16 cellular contexts compared by ENCODE assay signal in the genomic region with DNA sequence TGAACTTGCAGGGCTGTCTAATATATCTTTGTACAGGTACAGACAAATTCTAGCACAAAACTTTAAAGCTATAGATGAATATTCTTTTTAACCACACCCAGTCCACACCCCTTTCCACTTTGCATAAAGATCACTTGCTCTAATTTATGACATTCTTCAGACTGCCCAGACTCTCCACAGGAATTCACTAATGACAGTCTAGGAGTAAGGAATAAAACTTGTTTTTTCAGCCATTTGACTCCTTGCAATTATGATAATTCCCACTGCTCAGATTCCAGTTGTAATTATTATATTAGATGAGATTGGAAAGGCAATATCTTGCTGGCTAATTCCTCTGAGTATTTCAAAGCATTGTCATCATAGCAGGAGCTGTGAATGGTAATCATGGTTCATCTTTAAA.
DNase-seq lines count a peak whose midpoint lies in the region; ATAC-seq, FAIRE-seq and TF ChIP-seq lines count a peak whose summit lies in the region.
"Had no signal": no experiment of that assay in that cellular context is flagged by ENCODE, and none has a peak within 500 bp of the region (broad histone marks: within the 10 kb centered on the region; RNA-seq: fewer than 3 reads in every experiment).

No MANE protein-coding gene starts in this region.

- H3K9me3 Mint-ChIP-seq in astrocyte (ENCODE audit: unreplicated experiment): no peaks in the 10 kb centered on the region
- H3K9me3 Mint-ChIP-seq in stimulated activated effector memory CD8-positive, alpha-beta T cell treated with anti-CD3 and anti-CD28 coated beads, Interleukin-12 subunit alpha, Interleukin-12 subunit beta, amount 100 ng/mL, for 72 hours: peaks cover 2% of the 10 kb centered on the region
- H3K9me3 Mint-ChIP-seq: GM23338 had no signal

- POLR2A ChIA-PET in HEK293T (lab: Yijun Ruan, JAX): no interaction called here

- H3K27me3 ChIP-seq in astrocyte (ENCODE audit: insufficient read depth, low read length): no peaks in the 10 kb centered on the region
- H3K27me3 ChIP-seq: SJSA1 had no signal

- no peaks in the 10 kb centered on the region for H3K36me3 ChIP-seq in astrocyte (ENCODE audit: insufficient read depth, low read length)
- H3K36me3 ChIP-seq: SJSA1 had no signal

- H4K20me1 ChIP-seq in astrocyte (ENCODE audit: insufficient read depth, low read length): no peaks in the 10 kb centered on the region

- no peak overlapping the region for H3K27ac ChIP-seq in astrocyte (ENCODE audit: low read depth, low read length)
- H3K27ac ChIP-seq: KMS-11, SJSA1 had no signal

- H3K9me3 ChIP-seq in astrocyte (ENCODE audit: insufficient read depth, low read depth, low read length): no peaks in the 10 kb centered on the region
- H3K9me3 ChIP-seq: SJSA1 had no signal

- no peak overlapping the region for H3K4me2 ChIP-seq in astrocyte (ENCODE audit: low read length)
- H3K4me2 ChIP-seq: GM23338, KMS-11 had no signal

- H3K4me3 Mint-ChIP-seq in astrocyte (ENCODE audit: unreplicated experiment): no peak overlapping the region
- no peak overlapping the region for H3K4me3 Mint-ChIP-seq in stimulated activated effector memory CD8-positive, alpha-beta T cell treated with anti-CD3 and anti-CD28 coated beads, Interleukin-12 subunit alpha, Interleukin-12 subunit beta, amount 100 ng/mL, for 72 hours
- H3K4me3 Mint-ChIP-seq: CD14-positive monocyte, GM23338 had no signal

- no peak overlapping the region for H3K9ac ChIP-seq in astrocyte (ENCODE audit: low read length)
- H3K9ac ChIP-seq: KMS-11 had no signal

- H3K79me2 ChIP-seq in astrocyte (ENCODE audit: insufficient read depth, low read length): no peaks in the 10 kb centered on the region

- H3K36me3 Mint-ChIP-seq in astrocyte (ENCODE audit: low read depth, unreplicated experiment): no peaks in the 10 kb centered on the region
- no peaks in the 10 kb centered on the region for H3K36me3 Mint-ChIP-seq in stimulated activated effector memory CD8-positive, alpha-beta T cell treated with anti-CD3 and anti-CD28 coated beads, Interleukin-12 subunit alpha, Interleukin-12 subunit beta, amount 100 ng/mL, for 72 hours
- H3K36me3 Mint-ChIP-seq: CD14-positive monocyte had no signal

- H3K4me1 ChIP-seq in astrocyte (ENCODE audit: insufficient read depth, low read length): no peaks in the 10 kb centered on the region

- no peak overlapping the region for H2AFZ ChIP-seq in astrocyte (ENCODE audit: low read depth, low read length)
- H2AFZ ChIP-seq: GM23338 had no signal

- TF ChIP-seq CTCF in astrocyte (IDR thresholded peaks at IDR 0.05; ENCODE audit: insufficient read depth, low read depth, low read length) (no peak), retinal pigment epithelial cell (conservative IDR thresholded peaks at IDR 0.05; ENCODE audit: low read depth, low read length) (no peak)

- no peaks in the 10 kb centered on the region for H3K27me3 Mint-ChIP-seq in astrocyte (ENCODE audit: low read depth, unreplicated experiment)

- no peaks in the 10 kb centered on the region for H3K4me1 Mint-ChIP-seq in astrocyte (ENCODE audit: low read depth, unreplicated experiment)
- H3K4me1 Mint-ChIP-seq in stimulated activated effector memory CD8-positive, alpha-beta T cell treated with anti-CD3 and anti-CD28 coated beads, Interleukin-12 subunit alpha, Interleukin-12 subunit beta, amount 100 ng/mL, for 72 hours: no peaks in the 10 kb centered on the region
- H3K4me1 Mint-ChIP-seq: CD14-positive monocyte had no signal

- H3K4me3 ChIP-seq in astrocyte (ENCODE audit: insufficient read depth, low read depth, low read length): no peak overlapping the region
- H3K4me3 ChIP-seq in retinal pigment epithelial cell (ENCODE audit: low read length): no peak overlapping the region
- H3K4me3 ChIP-seq: GM12878, GM23338, SJSA1 had no signal

- no peak overlapping the region for H3K27ac Mint-ChIP-seq in astrocyte (ENCODE audit: unreplicated experiment)
- H3K27ac Mint-ChIP-seq in stimulated activated effector memory CD8-positive, alpha-beta T cell treated with anti-CD3 and anti-CD28 coated beads, Interleukin-12 subunit alpha, Interleukin-12 subunit beta, amount 100 ng/mL, for 72 hours: no peak overlapping the region
- H3K27ac Mint-ChIP-seq: CD14-positive monocyte, GM23338 had no signal

- no peak for FAIRE-seq in astrocyte (lab: Jason Lieb, UNC)
- FAIRE-seq: GM12878 had no signal

- no peak for ATAC-seq in stimulated activated effector memory CD8-positive, alpha-beta T cell treated with anti-CD3 and anti-CD28 coated beads, Interleukin-12 subunit alpha, Interleukin-12 subunit beta, amount 100 ng/mL, for 72 hours
- ATAC-seq in GM21717 (IDR thresholded peaks at IDR 0.05; ENCODE audit: unreplicated experiment): no peak
- ATAC-seq: GM12878, GM23338 had no signal

- DNase-seq in Daoy (ENCODE audit: low read depth): peak; percentile 13
- peak; percentile 14 for DNase-seq in HEK293T (ENCODE audit: extremely low spot score)
- peak; percentile 51 for DNase-seq in astrocyte (ENCODE audit: low read depth)
- peak; percentile 30 for DNase-seq in retinal pigment epithelial cell (ENCODE audit: low read depth)
- DNase-seq in stimulated activated effector memory CD8-positive, alpha-beta T cell treated with anti-CD3 and anti-CD28 coated beads, Interleukin-12 subunit alpha, Interleukin-12 subunit beta, amount 100 ng/mL, for 72 hours (ENCODE audit: low spot score in 2 of 2): no peak
- DNase-seq in DMS79 (lab: John Stamatoyannopoulos, UW): no peak
- DNase-seq in activated gamma-delta T cell treated with Interleukin-2 at 50 U/mL for 16 hours: no peak
- DNase-seq: NCI-H1048, NCI-H226, NCI-H69 had no signal

- CTCF ChIA-PET in HEK293T (lab: Yijun Ruan, JAX): no interaction called here

TF ChIP-seq in HEK293T, 16 proteins besides CTCF, POLR2A, EP300 and RAD21:
- TF ChIP-seq PKNOX1 (IDR thresholded peaks at IDR 0.05) (peak; percentile 75), BHLHE40 (IDR thresholded peaks at IDR 0.05; ENCODE audit: borderline replicate concordance) (no peak)

Comparison
In these comparisons a context has a peak if more than half of its experiments do, and no peak if none do; other contexts are left out.
1. DNase-seq: peak in Daoy (single experiment), HEK293T (single experiment), astrocyte (single experiment) and retinal pigment epithelial cell (single experiment); none in stimulated activated effector memory CD8-positive, alpha-beta T cell treated with anti-CD3 and anti-CD28 coated beads, Interleukin-12 subunit alpha, Interleukin-12 subunit beta, amount 100 ng/mL, for 72 hours (0 of 2), DMS79 (single experiment) and activated gamma-delta T cell treated with Interleukin-2 at 50 U/mL for 16 hours (single experiment).